In genomic region chr10:97498841-97499560, GRCh38 we compare ENCODE assay signal across 1 cellular context.
TF ChIP-seq lines count a peak whose summit lies in the region.

Gene UBTD1, plus strand, starts transcription at chr10:97498924. Its CDS starts 280 bp downstream, at chr10:97499204.

TF ChIP-seq in GM12878, 131 proteins besides CTCF, POLR2A, EP300 and RAD21 (continued from another document):
- TF ChIP-seq NKRF (conservative IDR thresholded peaks at IDR 0.05) = 0 out of 2 replicates have a peak, but pooled peaks have one; percentile 29
- no peak for TF ChIP-seq SRF (IDR thresholded peaks at IDR 0.05; ENCODE audit: low read depth in 2 of 2, low read length in 2 of 2)
- no peak for TF ChIP-seq USF1 (IDR thresholded peaks at IDR 0.05; ENCODE audit: borderline replicate concordance, extremely low read length, insufficient read depth, low read depth, low read length)
- no peak for TF ChIP-seq NBN (IDR thresholded peaks at IDR 0.05)
- TF ChIP-seq POLR2AphosphoS2 (IDR thresholded peaks at IDR 0.05; ENCODE audit: low read depth, low read length) = no peak
- TF ChIP-seq LARP7 (IDR thresholded peaks at IDR 0.05) = peak; percentile 81
TF ChIP-seq in GM12878: peak in this region for 9.
